ENCODE assay signal across 13 cellular contexts in the genomic region with DNA sequence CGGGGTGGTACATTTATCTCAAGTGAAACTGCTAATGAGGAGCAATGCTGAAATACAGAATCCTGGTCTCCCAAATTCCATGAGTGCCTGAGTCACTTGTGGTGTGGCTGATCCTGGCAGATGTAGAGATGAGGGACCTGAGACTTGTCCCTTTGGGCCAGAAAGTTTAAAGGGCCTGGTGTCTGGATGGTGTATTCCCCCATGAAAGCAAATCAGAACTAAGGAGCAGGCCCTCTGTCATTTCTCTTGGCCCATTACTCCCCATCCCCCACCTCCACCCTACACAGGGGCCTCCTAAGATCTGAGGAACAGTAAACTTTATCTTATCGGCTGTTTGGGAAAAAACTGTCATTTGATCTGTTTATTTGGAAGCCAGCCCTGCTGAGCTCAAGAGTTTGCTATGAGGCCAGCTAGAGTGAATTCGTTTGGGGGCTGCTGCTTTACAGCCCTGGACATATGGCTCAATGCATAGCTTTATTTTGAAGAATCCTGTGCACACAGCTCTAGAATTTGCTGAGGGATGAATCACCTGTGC.
DNase-seq lines count a peak whose midpoint lies in the region; ATAC-seq and TF ChIP-seq lines count a peak whose summit lies in the region.
"Had no signal": no experiment of that assay in that cellular context is flagged by ENCODE, and none has a peak within 500 bp of the region (broad histone marks: within the 10 kb centered on the region; RNA-seq: fewer than 3 reads in every experiment).

No MANE protein-coding gene starts in this region.

- H3K36me3 Mint-ChIP-seq in dendritic cell treated with granulocyte-macrophage colony-stimulating factor and Interleukin-4, amounts not matched to agents 40 ng/mL and 50 ng/mL, for 4 days (ENCODE audit: low read depth) = peaks cover 58% of the 10 kb centered on the region
- H3K36me3 Mint-ChIP-seq in nephron progenitor cell (ENCODE audit: low read depth) = peaks cover 4% of the 10 kb centered on the region
- H3K36me3 Mint-ChIP-seq: activated CD4-positive, alpha-beta memory T cell treated with anti-CD3 and anti-CD28 coated beads for 36 hours had no signal

- H3K4me3 Mint-ChIP-seq in dendritic cell treated with granulocyte-macrophage colony-stimulating factor and Interleukin-4, amounts not matched to agents 40 ng/mL and 50 ng/mL, for 4 days = peak overlapping the region; percentile 79
- peak overlapping the region; percentile 41 for H3K4me3 Mint-ChIP-seq in nephron progenitor cell
- H3K4me3 Mint-ChIP-seq: activated CD4-positive, alpha-beta memory T cell treated with anti-CD3 and anti-CD28 coated beads for 36 hours had no signal

- POLR2A ChIA-PET in A673 (lab: Charles Lee; ENCODE audit: low non-redundant PET) = no interaction called here

- no TSS peak for BruUV-seq in A673 (replicated peaks; lab: Mats Ljungman, UMichigan)

- CTCF ChIA-PET in A673 (lab: Charles Lee) = no interaction called here

- no peaks in the 10 kb centered on the region for H3K27me3 Mint-ChIP-seq in dendritic cell treated with granulocyte-macrophage colony-stimulating factor and Interleukin-4, amounts not matched to agents 40 ng/mL and 50 ng/mL, for 4 days
- H3K27me3 Mint-ChIP-seq in nephron progenitor cell (ENCODE audit: low read depth, poor library complexity) = no peaks in the 10 kb centered on the region

- H3K4me1 Mint-ChIP-seq in dendritic cell treated with granulocyte-macrophage colony-stimulating factor and Interleukin-4, amounts not matched to agents 40 ng/mL and 50 ng/mL, for 4 days (ENCODE audit: low read depth) = peaks cover 83% of the 10 kb centered on the region
- peaks cover 96% of the 10 kb centered on the region for H3K4me1 Mint-ChIP-seq in nephron progenitor cell

- no peaks in the 10 kb centered on the region for H3K9me3 Mint-ChIP-seq in dendritic cell treated with granulocyte-macrophage colony-stimulating factor and Interleukin-4, amounts not matched to agents 40 ng/mL and 50 ng/mL, for 4 days
- H3K9me3 Mint-ChIP-seq in nephron progenitor cell = peaks cover 1% of the 10 kb centered on the region
- H3K9me3 Mint-ChIP-seq: activated CD4-positive, alpha-beta memory T cell treated with anti-CD3 and anti-CD28 coated beads for 36 hours; activated naive CD8-positive, alpha-beta T cell treated with anti-CD3 and anti-CD28 coated beads, Interleukin-2, amount 50 U/mL, for 24 hours had no signal

- H3K9ac ChIP-seq in BLaER1 treated with 17β-estradiol and CSF1 and Interleukin-3, amounts not matched to agents 10 nM and 100 nM = peak overlapping the region in 4 of 11 experiments; percentile 1 to 86 (median 79); a peak in 6 of 22 replicates

- ATAC-seq in HG02642 (IDR thresholded peaks at IDR 0.05; ENCODE audit: poor library complexity, unreplicated experiment) = no peak
- ATAC-seq: activated naive CD8-positive, alpha-beta T cell treated with anti-CD3 and anti-CD28 coated beads, Interleukin-2, amount 50 U/mL, for 24 hours had no signal

- H3K4me1 ChIP-seq in BLaER1 treated with 17β-estradiol and CSF1 and Interleukin-3, amounts not matched to agents 10 nM and 100 nM = peaks cover 40 to 85% (median 49%) of the 10 kb centered on the region in 10 experiments
- H3K4me1 ChIP-seq in A673 (ENCODE audit: insufficient read depth, low read length, poor library complexity, severe bottlenecking) = no peaks in the 10 kb centered on the region
- H3K4me1 ChIP-seq: prostate gland had no signal

- DNase-seq in LHCN-M2 (ENCODE audit: low read depth) = peak; percentile 68
- DNase-seq in nephron progenitor cell = no peak
- no peak for DNase-seq in cortex of kidney (lab: John Stamatoyannopoulos, UW)
- DNase-seq in A673 (ENCODE audit: low spot score) = no peak
- DNase-seq in NCI-H1417 treated with DMSO at 0.1 percent for 48 hours (lab: John Stamatoyannopoulos, UW) = no peak
- DNase-seq: activated CD4-positive, alpha-beta memory T cell treated with anti-CD3 and anti-CD28 coated beads for 36 hours; activated naive CD8-positive, alpha-beta T cell treated with anti-CD3 and anti-CD28 coated beads, Interleukin-2, amount 50 U/mL, for 24 hours; NCI-H510A had no signal

- TF ChIP-seq CTCF in nephron progenitor cell (IDR thresholded peaks at IDR 0.05) (no peak), A673 (conservative IDR thresholded peaks at IDR 0.05; ENCODE audit: low read depth, low read length) (no peak)

- peak overlapping the region in 6 of 11 experiments; percentile 13 to 98 (median 86); a peak in 11 of 22 replicates for H3K4me2 ChIP-seq in BLaER1 treated with 17β-estradiol and CSF1 and Interleukin-3, amounts not matched to agents 10 nM and 100 nM

- H3K36me3 ChIP-seq in BLaER1 treated with 17β-estradiol and CSF1 and Interleukin-3, amounts not matched to agents 10 nM and 100 nM = peaks cover 0 to 66% (median 0%) of the 10 kb centered on the region in 11 experiments; a peak in 7 of 22 replicates
- no peaks in the 10 kb centered on the region for H3K36me3 ChIP-seq in A673 (ENCODE audit: insufficient read depth, low read length, poor library complexity, severe bottlenecking)
- H3K36me3 ChIP-seq: prostate gland had no signal

- H4K20me1 ChIP-seq in BLaER1 treated with 17β-estradiol and CSF1 and Interleukin-3, amounts not matched to agents 10 nM and 100 nM = peaks cover 0 to 71% (median 0%) of the 10 kb centered on the region in 11 experiments; a peak in 8 of 22 replicates

- H3K27me3 ChIP-seq in BLaER1 treated with 17β-estradiol and CSF1 and Interleukin-3, amounts not matched to agents 10 nM and 100 nM = peaks cover 0 to 57% (median 45%) of the 10 kb centered on the region in 11 experiments; a peak in 19 of 22 replicates
- H3K27me3 ChIP-seq in A673 (replicated peaks; ENCODE audit: insufficient read depth, low read depth, low read length, poor library complexity) = no peaks in the 10 kb centered on the region

- H3K27ac Mint-ChIP-seq in dendritic cell treated with granulocyte-macrophage colony-stimulating factor and Interleukin-4, amounts not matched to agents 40 ng/mL and 50 ng/mL, for 4 days = peak overlapping the region; percentile 92
- H3K27ac Mint-ChIP-seq in nephron progenitor cell = peak overlapping the region; percentile 95
- H3K27ac Mint-ChIP-seq: activated CD4-positive, alpha-beta memory T cell treated with anti-CD3 and anti-CD28 coated beads for 36 hours; activated naive CD8-positive, alpha-beta T cell treated with anti-CD3 and anti-CD28 coated beads, Interleukin-2, amount 50 U/mL, for 24 hours had no signal

- intact Hi-C loops in dendritic cell treated with granulocyte-macrophage colony-stimulating factor and Interleukin-4, amounts not matched to agents 40 ng/mL and 50 ng/mL, for 4 days (cut with micrococcal nuclease) = no loop called here
- intact Hi-C loops in A673 (cut with micrococcal nuclease; ENCODE audit: unreplicated experiment) = no loop called here

- peak overlapping the region in 2 of 11 experiments; percentile 75 to 78; a peak in 4 of 22 replicates for H3K27ac ChIP-seq in BLaER1 treated with 17β-estradiol and CSF1 and Interleukin-3, amounts not matched to agents 10 nM and 100 nM
- H3K27ac ChIP-seq in A673 (ENCODE audit: low read depth, low read length, poor library complexity, severe bottlenecking) = no peak overlapping the region
- H3K27ac ChIP-seq: prostate gland, SK-N-MC had no signal

- H3K9me3 ChIP-seq in BLaER1 treated with 17β-estradiol and CSF1 and Interleukin-3, amounts not matched to agents 10 nM and 100 nM (replicated peaks in 1 of 11) = peaks cover 0 to 5% (median under 1%) of the 10 kb centered on the region in 11 experiments; a peak in 12 of 22 replicates
- H3K9me3 ChIP-seq in A673 (ENCODE audit: low read depth, low read length, poor library complexity, severe bottlenecking) = no peaks in the 10 kb centered on the region
- H3K9me3 ChIP-seq: prostate gland had no signal

- peak overlapping the region in 6 of 10 experiments; percentile 63 to 77 (median 72); a peak in 11 of 20 replicates for H3K4me3 ChIP-seq in BLaER1 treated with 17β-estradiol and CSF1 and Interleukin-3, amounts not matched to agents 10 nM and 100 nM
- H3K4me3 ChIP-seq in A673 (ENCODE audit: low read depth, low read length, poor library complexity, severe bottlenecking) = no peak overlapping the region
- H3K4me3 ChIP-seq: prostate gland, SK-N-MC had no signal
